ENCODE assay signal across 8 cellular contexts in the genomic region with DNA sequence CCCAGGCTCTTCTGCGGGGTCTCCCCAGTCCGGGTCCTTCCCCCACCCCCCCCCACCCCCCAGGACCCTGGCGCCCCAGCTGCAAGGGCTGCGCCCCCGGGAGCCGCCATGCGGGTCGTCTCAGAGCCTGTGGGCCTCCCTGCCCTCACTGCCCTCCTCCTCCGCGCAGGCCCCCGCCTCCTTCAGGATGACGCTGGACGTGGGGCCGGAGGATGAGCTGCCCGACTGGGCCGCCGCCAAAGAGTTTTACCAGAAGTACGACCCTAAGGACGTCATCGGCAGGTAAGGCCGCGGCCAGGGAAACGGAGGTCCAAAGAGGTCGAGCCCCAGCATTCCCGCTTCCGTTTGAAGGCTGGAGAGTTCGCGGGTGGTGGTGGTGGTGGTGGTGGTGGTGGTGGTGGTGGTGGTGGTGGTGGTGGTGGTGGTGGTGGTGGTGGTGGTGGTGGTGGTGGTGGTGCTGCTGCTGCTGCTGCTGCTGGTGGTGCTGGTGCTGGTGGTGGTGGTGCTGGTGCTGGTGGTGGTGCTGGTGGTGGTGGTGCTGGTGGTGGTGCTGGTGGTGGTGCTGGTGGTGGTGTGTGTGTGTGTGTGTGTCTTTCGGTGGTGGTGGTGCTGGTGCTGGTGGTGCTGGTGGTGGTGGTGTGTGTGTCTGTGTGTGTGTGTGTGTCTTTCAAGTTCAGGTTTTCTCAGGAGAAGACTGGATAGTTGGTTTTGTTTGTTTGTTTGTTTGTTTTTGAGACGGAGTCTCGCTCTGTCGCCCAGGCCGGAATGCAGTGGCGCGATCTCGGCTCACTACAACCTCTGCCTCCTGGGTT. TPM values are rescaled to one million over a fixed set of nuclear protein-coding genes. Genes with fewer than 3 reads are reported as not detected.
DNase-seq lines count a peak whose midpoint lies in the region; ATAC-seq and TF ChIP-seq lines count a peak whose summit lies in the region.

No MANE protein-coding gene starts in this region.

- peaks cover 19% of the 10 kb centered on the region for H3K36me3 ChIP-seq in BE2C
- peaks cover 18% of the 10 kb centered on the region; the same call in 1 of the 2 replicates for H3K36me3 ChIP-seq in Loucy (ENCODE audit: insufficient read depth, low read length)
- peaks cover 30% of the 10 kb centered on the region for H3K36me3 ChIP-seq in right atrium auricular region

- H3K9me3 ChIP-seq in BE2C (no peaks in the 10 kb centered on the region), Loucy (ENCODE audit: insufficient read depth, low read depth, low read length) (no peaks in the 10 kb centered on the region), right atrium auricular region (no peaks in the 10 kb centered on the region)

- H4K20me1 ChIP-seq in Loucy (ENCODE audit: insufficient read depth, low read length, poor library complexity, severe bottlenecking) = peaks cover 4% of the 10 kb centered on the region

- TF ChIP-seq CTCF in BE2C (IDR thresholded peaks at IDR 0.05; ENCODE audit: low read depth, low read length) = no peak
- no peak for TF ChIP-seq CTCF in Loucy (conservative IDR thresholded peaks at IDR 0.05; ENCODE audit: low read length)
- no peak for TF ChIP-seq CTCF in right atrium auricular region (IDR thresholded peaks at IDR 0.05)

- peaks cover 18% of the 10 kb centered on the region for H3K4me1 Mint-ChIP-seq in activated naive CD8-positive, alpha-beta T cell (ENCODE audit: low read depth)

- H3K27me3 ChIP-seq in BE2C = no peaks in the 10 kb centered on the region
- H3K27me3 ChIP-seq in Loucy (ENCODE audit: insufficient read depth, low read length, poor library complexity, severe bottlenecking) = no peaks in the 10 kb centered on the region
- H3K27me3 ChIP-seq in right atrium auricular region = no peaks in the 10 kb centered on the region

- H3K27ac Mint-ChIP-seq in activated naive CD8-positive, alpha-beta T cell = peak overlapping the region; percentile 28

- H3K9me2 ChIP-seq in Loucy (replicated peaks; ENCODE audit: low read depth, low read length) = no peaks in the 10 kb centered on the region

- peaks cover 4% of the 10 kb centered on the region for H3K36me3 Mint-ChIP-seq in activated naive CD8-positive, alpha-beta T cell

- H3K4me3 ChIP-seq in BE2C (ENCODE audit: low read depth, low read length) (peak overlapping the region; percentile 69), Loucy (ENCODE audit: low read length, poor library complexity, severe bottlenecking) (peak overlapping the region; percentile 77), right atrium auricular region (peak overlapping the region; percentile 93 to 98)

- peak overlapping the region; percentile 68 for H3K4me2 ChIP-seq in Loucy (ENCODE audit: low read depth, low read length, poor library complexity, severe bottlenecking)

- ATAC-seq in GM19035 (IDR thresholded peaks at IDR 0.05; ENCODE audit: unreplicated experiment) (peak; percentile 17), GM18858 (IDR thresholded peaks at IDR 0.05; ENCODE audit: unreplicated experiment) (no peak)

- no peaks in the 10 kb centered on the region for H3K9me3 Mint-ChIP-seq in activated naive CD8-positive, alpha-beta T cell (ENCODE audit: low read depth)

- no peak overlapping the region; the same call in 1 of the 2 replicates for H2AFZ ChIP-seq in Loucy (ENCODE audit: low read length)

- H3K4me3 Mint-ChIP-seq in activated naive CD8-positive, alpha-beta T cell = peak overlapping the region; percentile 89

- peak; percentile 56 for DNase-seq in BE2C
- no peak for DNase-seq in right atrium auricular region (ENCODE audit: low spot score)
- DNase-seq in renal cortical epithelial cell (ENCODE audit: low read depth) = peak; percentile 8
- no peak for DNase-seq in NCI-H1092 treated with DMSO at 0.1 percent for 48 hours (lab: John Stamatoyannopoulos, UW)

- H3K4me1 ChIP-seq in BE2C = no peaks in the 10 kb centered on the region
- H3K4me1 ChIP-seq in Loucy (ENCODE audit: insufficient read depth, low read length, poor library complexity, severe bottlenecking) = peaks cover 20% of the 10 kb centered on the region
- peaks cover 0 to 18% of the 10 kb centered on the region in 2 donors for H3K4me1 ChIP-seq in right atrium auricular region

- H3F3A ChIP-seq in Loucy (ENCODE audit: low read depth) = no peaks in the 10 kb centered on the region

- H3K79me2 ChIP-seq in Loucy (ENCODE audit: insufficient read depth, low read length) = peaks cover 31% of the 10 kb centered on the region

- H3K27me3 Mint-ChIP-seq in activated naive CD8-positive, alpha-beta T cell = no peaks in the 10 kb centered on the region

- H3K9ac ChIP-seq in Loucy (ENCODE audit: low read depth, low read length, poor library complexity, severe bottlenecking) = peak overlapping the region; percentile 77

- H3K27ac ChIP-seq in right atrium auricular region = peak overlapping the region; percentile 75 to 81

RNA-seq across cellular contexts. Expression of a gene that starts 0.6 kb away (rescaled TPM):
- 50.9 TPM for polyA plus RNA-seq in BE2C (2012; ENCODE audit: insufficient read depth, insufficient read length, low read depth)
- total RNA-seq in right atrium auricular region (10 to 100 TPM; 16.0 to 22.1 TPM), renal cortical epithelial cell (25.4 and 26.2 TPM in 2 replicates)

RNA-seq across cellular contexts. Expression of a gene that starts 13.0 kb away (rescaled TPM):
- polyA plus RNA-seq in BE2C (2012; ENCODE audit: insufficient read depth, insufficient read length, low read depth) = 5.5 TPM
- under 1 TPM; 0.37 to 0.83 TPM for total RNA-seq in right atrium auricular region
- total RNA-seq in renal cortical epithelial cell = 2.7 and 2.8 TPM in 2 replicates

RNA-seq across cellular contexts. Expression of a gene that starts 13.3 kb away (rescaled TPM):
- 215 TPM for polyA plus RNA-seq in BE2C (2012; ENCODE audit: insufficient read depth, insufficient read length, low read depth)
- total RNA-seq in right atrium auricular region (10 to 100 TPM; 48.5 to 59.5 TPM), renal cortical epithelial cell (58.0 and 108 TPM in 2 replicates)

RNA-seq across cellular contexts. Expression of a gene that starts 38.2 kb away (rescaled TPM):
- 39.3 TPM for polyA plus RNA-seq in BE2C (2012; ENCODE audit: insufficient read depth, insufficient read length, low read depth)
- total RNA-seq in right atrium auricular region (10 to 100 TPM; 21.2 to 22.9 TPM), renal cortical epithelial cell (6.4 and 22.1 TPM in 2 replicates)

RNA-seq across cellular contexts. Expression of a gene that starts 49.9 kb away (rescaled TPM):
- 33.3 TPM for polyA plus RNA-seq in BE2C (2012; ENCODE audit: insufficient read depth, insufficient read length, low read depth)
- 10 to 100 TPM; 22.5 to 25.0 TPM for total RNA-seq in right atrium auricular region
- 14.4 and 74.0 TPM in 2 replicates for total RNA-seq in renal cortical epithelial cell

Comparison
In these comparisons a context has a peak if more than half of its experiments do, and no peak if none do; other contexts are left out.
1. DNase-seq: peak in BE2C (single experiment) and renal cortical epithelial cell (single experiment); none in right atrium auricular region (single experiment) and NCI-H1092 treated with DMSO at 0.1 percent for 48 hours (single experiment).
2. Peak in every context shown above with its lines, with median percentiles within 50 percentile points of each other: H3K4me3 ChIP-seq.